ENCODE assay signal across 27 cellular contexts in genomic region chr14:55425091-55425490, GRCh38. TPM values are rescaled to one million over a fixed set of nuclear protein-coding genes. Genes with fewer than 3 reads are reported as not detected.
"Had no signal": no experiment of that assay in that cellular context is flagged by ENCODE, and none has a peak within 500 bp of the region (broad histone marks: within the 10 kb centered on the region; RNA-seq: fewer than 3 reads in every experiment).

No MANE protein-coding gene starts in this region.

- H3K4me3 ChIP-seq: body of pancreas, dorsolateral prefrontal cortex, gastrocnemius medialis, left lung, lung, spleen had no signal

- H3K27me3 ChIP-seq: body of pancreas, dorsolateral prefrontal cortex, gastrocnemius medialis, left lung, spleen had no signal

- DNase-seq: activated CD4-positive, alpha-beta memory T cell treated with anti-CD3 and anti-CD28 coated beads for 36 hours; activated CD4-positive, alpha-beta T cell treated with anti-CD3 and anti-CD28 coated beads for 4 hours; activated CD4-positive, CD25-positive, alpha-beta regulatory T cell; activated gamma-delta T cell; activated naive CD4-positive, alpha-beta T cell treated with anti-CD3 and anti-CD28 coated beads, Interleukin-2, amount 50 U/mL, for 16 hours; activated naive CD8-positive, alpha-beta T cell treated with anti-CD3 and anti-CD28 coated beads, Interleukin-2, amount 50 U/mL, for 24 hours; body of pancreas; dorsolateral prefrontal cortex; effector memory CD8-positive, alpha-beta T cell; gastrocnemius medialis; hippocampal formation; kidney glomerular epithelial cell; left lung; naive thymus-derived CD4-positive, alpha-beta T cell; occipital lobe; posterior cingulate gyrus; spleen; stimulated activated CD4-positive, alpha-beta T cell treated with anti-CD3 and anti-CD28 coated beads, Interleukin-4, amount 100 ng/mL, for 1 hour; stimulated activated naive CD4-positive, alpha-beta T cell treated with Interleukin-2 at 50 U/mL for 16 hours; T1000 had no signal

- H3K4me1 ChIP-seq: body of pancreas, left lung had no signal

- H3K27ac ChIP-seq: body of pancreas, dorsolateral prefrontal cortex, left lung, spleen had no signal

- H3K9me3 ChIP-seq: body of pancreas, gastrocnemius medialis, left lung, spleen had no signal

- H3K36me3 ChIP-seq: gastrocnemius medialis, left lung, spleen had no signal

- ATAC-seq: activated naive CD8-positive, alpha-beta T cell treated with anti-CD3 and anti-CD28 coated beads, Interleukin-2, amount 50 U/mL, for 24 hours; body of pancreas; effector memory CD8-positive, alpha-beta T cell; esophagus mucosa; gastrocnemius medialis; left lung; naive thymus-derived CD4-positive, alpha-beta T cell had no signal

RNA-seq across cellular contexts. Expression of gene TBPL2, which starts 15.3 kb away (rescaled TPM):
- total RNA-seq: activated CD4-positive, alpha-beta memory T cell treated with anti-CD3 and anti-CD28 coated beads for 36 hours; body of pancreas; endothelial cell of umbilical vein; esophagus mucosa; gastrocnemius medialis; left lung; lung; naive thymus-derived CD4-positive, alpha-beta T cell; neural crest cell; occipital lobe; spleen; T-helper 1 cell treated with Interleukin-12 subunit alpha and Interleukin-12 subunit beta and Interleukin-4 antibody, amounts not matched to agents 30 ng/mL and 1 ng/mL, for 36 hours; urinary bladder had no signal
- polyA plus RNA-seq: endothelial cell of umbilical vein; lung; naive thymus-derived CD4-positive, alpha-beta T cell; spleen; thymus; urinary bladder had no signal
